In the genomic region with DNA sequence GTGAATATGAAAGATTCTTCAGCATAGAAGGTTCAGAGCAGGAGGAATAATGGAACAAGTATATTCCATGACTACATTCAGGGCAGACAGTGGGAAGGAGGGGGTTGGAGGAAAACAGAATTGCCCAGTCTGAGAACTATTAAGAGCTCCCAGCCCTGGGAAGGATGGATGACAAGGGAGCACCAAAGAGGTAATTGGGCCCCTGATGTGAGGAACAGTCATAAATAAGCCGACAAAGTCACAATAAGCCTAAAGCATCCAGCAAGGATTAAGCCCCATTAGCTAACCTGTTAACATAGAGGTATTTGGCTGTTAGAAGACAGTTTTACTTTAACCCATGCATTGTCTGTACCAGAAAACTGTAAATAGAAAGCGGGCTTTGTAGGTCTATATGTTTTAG, we compare ENCODE assay signal across 19 cellular contexts.
A peak's percentile ranks its signal among the peaks of the same experiment; 100 is the strongest.
DNase-seq lines count a peak whose midpoint lies in the region; ATAC-seq and TF ChIP-seq lines count a peak whose summit lies in the region.
"Had no signal": no experiment of that assay in that cellular context is flagged by ENCODE, and none has a peak within 500 bp of the region (broad histone marks: within the 10 kb centered on the region; RNA-seq: fewer than 3 reads in every experiment).

No MANE protein-coding gene starts in this region.

- H3K4me1 Mint-ChIP-seq in chondrocyte (ENCODE audit: low read depth): no peaks in the 10 kb centered on the region

- H3K27me3 Mint-ChIP-seq in chondrocyte (ENCODE audit: low read depth): peaks cover 3% of the 10 kb centered on the region

- no peaks in the 10 kb centered on the region for H3K9me3 ChIP-seq in HAP-1

- H3K4me3 ChIP-seq in HAP-1: no peak overlapping the region
- H3K4me3 ChIP-seq: GM23248, SK-N-MC had no signal

- H3K27ac Mint-ChIP-seq in chondrocyte (ENCODE audit: unreplicated experiment): no peak overlapping the region

- peak; percentile 16 to 18 for DNase-seq in HAP-1 (ENCODE audit: low spot score in 2 of 2)
- peak; percentile 73 for DNase-seq in NCI-H82 (lab: John Stamatoyannopoulos, UW)
- peak; percentile 17 for DNase-seq in iPS-NIHi7 (ENCODE audit: extremely low spot score)
- no peak for DNase-seq in chondrocyte (ENCODE audit: low spot score)
- no peak for DNase-seq in germinal center (ENCODE audit: low spot score)
- DNase-seq: AML-193, DND-41, GM23248, KBM-7, NCI-H1105 treated with DMSO at 0.1 percent for 48 hours, NCI-H187, NCI-H2107, NCI-H526, OCI-M1, SHP77 had no signal

- TF ChIP-seq CTCF in chondrocyte (IDR thresholded peaks at IDR 0.05): no peak

- H3K4me3 Mint-ChIP-seq in chondrocyte (ENCODE audit: unreplicated experiment): no peak overlapping the region

- no peaks in the 10 kb centered on the region for H3K36me3 ChIP-seq in HAP-1 (replicated peaks)

- no peaks in the 10 kb centered on the region for H3K36me3 Mint-ChIP-seq in chondrocyte (ENCODE audit: low read depth)

- H3K4me1 ChIP-seq in HAP-1: no peaks in the 10 kb centered on the region

- H3K27me3 ChIP-seq in HAP-1 (ENCODE audit: low read depth): no peaks in the 10 kb centered on the region

- in situ Hi-C loops in HAP-1 (cut with MboI; ENCODE audit: low sequenced_read_pairs): no loop called here

- H3K9me3 Mint-ChIP-seq in chondrocyte (ENCODE audit: low read depth): no peaks in the 10 kb centered on the region

- ATAC-seq in HG03442 (IDR thresholded peaks at IDR 0.05; ENCODE audit: unreplicated experiment) (no peak), GM19035 (IDR thresholded peaks at IDR 0.05; ENCODE audit: unreplicated experiment) (no peak)
- ATAC-seq: HepG2 had no signal

Comparison
In these comparisons a context has a peak if more than half of its experiments do, and no peak if none do; other contexts are left out.
1. DNase-seq: peak in HAP-1 (2 of 2), NCI-H82 (single experiment) and iPS-NIHi7 (single experiment); none in chondrocyte (single experiment) and germinal center (single experiment).